9 cellular contexts compared by ENCODE assay signal in the genomic region with DNA sequence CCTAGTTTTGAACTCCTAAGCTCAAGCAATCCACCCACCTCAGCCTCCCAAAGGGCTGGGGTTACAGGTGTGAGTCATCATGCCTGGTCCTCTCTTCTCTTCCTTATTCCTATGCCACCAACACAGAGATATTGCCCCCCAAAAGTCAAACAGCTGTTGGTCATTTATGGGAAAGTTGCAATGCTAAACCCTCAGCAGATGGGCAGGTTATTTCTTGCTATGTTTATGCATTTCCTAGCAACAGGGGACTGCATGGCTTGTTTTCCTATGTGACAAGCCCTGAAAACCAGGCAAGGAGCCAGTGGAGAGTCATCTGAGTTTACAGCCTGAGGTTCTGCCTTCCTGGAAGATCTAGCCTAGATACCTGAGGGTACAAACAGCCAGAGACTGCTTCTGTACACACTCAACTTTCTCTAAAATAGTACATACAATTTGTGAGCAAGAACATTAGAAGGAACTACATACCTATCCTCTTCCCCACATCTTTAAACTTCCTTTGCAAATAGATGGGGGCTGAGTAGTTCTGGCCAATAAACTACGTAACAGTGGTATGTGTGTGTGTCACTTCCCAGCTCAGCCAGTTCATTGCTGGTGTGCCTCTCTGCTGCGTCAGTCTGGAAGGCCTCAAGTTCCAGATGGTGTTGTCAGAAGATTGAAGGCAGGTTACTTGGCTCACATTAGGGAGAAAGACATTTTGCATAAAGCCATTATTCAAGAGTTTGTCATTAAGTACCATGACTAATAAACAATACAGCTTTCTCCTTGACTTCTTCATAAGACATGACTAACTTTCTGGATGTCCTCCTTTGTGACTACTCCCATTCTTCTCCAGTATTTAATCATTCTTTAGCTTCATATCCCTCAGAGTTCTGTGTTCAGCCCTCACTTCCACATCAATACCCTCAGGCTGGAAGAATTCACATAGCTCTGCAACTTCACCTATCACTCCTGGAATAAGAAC.
DNase-seq lines count a peak whose midpoint lies in the region; ATAC-seq and TF ChIP-seq lines count a peak whose summit lies in the region.
"Had no signal": no experiment of that assay in that cellular context is flagged by ENCODE, and none has a peak within 500 bp of the region (broad histone marks: within the 10 kb centered on the region; RNA-seq: fewer than 3 reads in every experiment).

No MANE protein-coding gene starts in this region.

- no peak for TF ChIP-seq CTCF in VCaP (conservative IDR thresholded peaks at IDR 0.05)

- H3K27me3 ChIP-seq in effector memory CD4-positive, alpha-beta T cell (replicated peaks; ENCODE audit: control insufficient read depth, insufficient read depth, low read length, poor library complexity, severe bottlenecking): no peaks in the 10 kb centered on the region

- H3K27ac ChIP-seq in VCaP: peak overlapping the region; percentile 87
- H3K27ac ChIP-seq in effector memory CD4-positive, alpha-beta T cell (ENCODE audit: insufficient read depth, low read length, poor library complexity, severe bottlenecking): no peak overlapping the region

- intact Hi-C loops in left ventricle myocardium superior (cut with micrococcal nuclease): no loop called here

- no peaks in the 10 kb centered on the region for H3K9me3 ChIP-seq in effector memory CD4-positive, alpha-beta T cell (ENCODE audit: control insufficient read depth, low read length)

- no peaks in the 10 kb centered on the region for H3K36me3 ChIP-seq in effector memory CD4-positive, alpha-beta T cell (ENCODE audit: control insufficient read depth, insufficient read depth, low read length)

- H3K4me1 ChIP-seq in effector memory CD4-positive, alpha-beta T cell (ENCODE audit: control insufficient read depth, insufficient read depth, low read length, poor library complexity, severe bottlenecking): no peaks in the 10 kb centered on the region

- H3K9me3 Mint-ChIP-seq in activated T-cell treated with anti-CD3 and anti-CD28 coated beads, Interleukin-2, amount 50 U/mL, for 4 hours: no peaks in the 10 kb centered on the region
- H3K9me3 Mint-ChIP-seq in stimulated activated effector memory CD8-positive, alpha-beta T cell treated with anti-CD3 and anti-CD28 coated beads, Interleukin-12 subunit alpha, Interleukin-12 subunit beta, amount 100 ng/mL, for 72 hours: no peaks in the 10 kb centered on the region
- H3K9me3 Mint-ChIP-seq: stimulated activated naive B cell treated with anti-CD40 and anti-IgM and Interleukin-4, amounts not matched to agents 10 μg/mL and 1 μg/mL and 100 μg/mL, for 72 hours had no signal

- peaks cover 10% of the 10 kb centered on the region for H3K4me1 Mint-ChIP-seq in activated T-cell treated with anti-CD3 and anti-CD28 coated beads, Interleukin-2, amount 50 U/mL, for 4 hours (ENCODE audit: low read depth)
- H3K4me1 Mint-ChIP-seq in stimulated activated effector memory CD8-positive, alpha-beta T cell treated with anti-CD3 and anti-CD28 coated beads, Interleukin-12 subunit alpha, Interleukin-12 subunit beta, amount 100 ng/mL, for 72 hours: no peaks in the 10 kb centered on the region
- H3K4me1 Mint-ChIP-seq: stimulated activated naive B cell treated with anti-CD40 and anti-IgM and Interleukin-4, amounts not matched to agents 10 μg/mL and 1 μg/mL and 100 μg/mL, for 72 hours had no signal

- H3K36me3 Mint-ChIP-seq in activated T-cell treated with anti-CD3 and anti-CD28 coated beads, Interleukin-2, amount 50 U/mL, for 4 hours (ENCODE audit: insufficient read depth): no peaks in the 10 kb centered on the region
- no peaks in the 10 kb centered on the region for H3K36me3 Mint-ChIP-seq in stimulated activated effector memory CD8-positive, alpha-beta T cell treated with anti-CD3 and anti-CD28 coated beads, Interleukin-12 subunit alpha, Interleukin-12 subunit beta, amount 100 ng/mL, for 72 hours
- H3K36me3 Mint-ChIP-seq: stimulated activated naive B cell treated with anti-CD40 and anti-IgM and Interleukin-4, amounts not matched to agents 10 μg/mL and 1 μg/mL and 100 μg/mL, for 72 hours had no signal

- DNase-seq in activated T-cell treated with anti-CD3 and anti-CD28 coated beads, Interleukin-2, amount 50 U/mL, for 4 hours: no peak
- no peak for DNase-seq in activated T-cell treated with anti-CD3 and anti-CD28 coated beads for 4 hours
- peak; percentile 67 for DNase-seq in left ventricle myocardium superior
- no peak for DNase-seq in stimulated activated effector memory CD8-positive, alpha-beta T cell treated with anti-CD3 and anti-CD28 coated beads, Interleukin-12 subunit alpha, Interleukin-12 subunit beta, amount 100 ng/mL, for 72 hours (ENCODE audit: low spot score in 2 of 2)
- DNase-seq in effector memory CD4-positive, alpha-beta T cell: no peak
- no peak for DNase-seq in activated CD8-positive, alpha-beta memory T cell treated with anti-CD3 and anti-CD28 coated beads, Interleukin-2, amount 50 U/mL, for 4 hours
- DNase-seq: stimulated activated naive B cell treated with anti-CD40 and anti-IgM and Interleukin-4, amounts not matched to agents 10 μg/mL and 1 μg/mL and 100 μg/mL, for 72 hours had no signal

- peak; percentile 26 to 27 for ATAC-seq in activated T-cell treated with anti-CD3 and anti-CD28 coated beads, Interleukin-2, amount 50 U/mL, for 4 hours
- peak; percentile 85 for ATAC-seq in left ventricle myocardium superior
- peak; percentile 47 for ATAC-seq in stimulated activated effector memory CD8-positive, alpha-beta T cell treated with anti-CD3 and anti-CD28 coated beads, Interleukin-12 subunit alpha, Interleukin-12 subunit beta, amount 100 ng/mL, for 72 hours
- ATAC-seq in HG03457 (IDR thresholded peaks at IDR 0.05; ENCODE audit: unreplicated experiment): no peak

- H3K27me3 Mint-ChIP-seq in activated T-cell treated with anti-CD3 and anti-CD28 coated beads, Interleukin-2, amount 50 U/mL, for 4 hours (ENCODE audit: low read depth): peaks cover 3% of the 10 kb centered on the region

- no peak overlapping the region for H3K4me3 Mint-ChIP-seq in activated T-cell treated with anti-CD3 and anti-CD28 coated beads, Interleukin-2, amount 50 U/mL, for 4 hours
- H3K4me3 Mint-ChIP-seq in stimulated activated effector memory CD8-positive, alpha-beta T cell treated with anti-CD3 and anti-CD28 coated beads, Interleukin-12 subunit alpha, Interleukin-12 subunit beta, amount 100 ng/mL, for 72 hours: no peak overlapping the region
- H3K4me3 Mint-ChIP-seq: stimulated activated naive B cell treated with anti-CD40 and anti-IgM and Interleukin-4, amounts not matched to agents 10 μg/mL and 1 μg/mL and 100 μg/mL, for 72 hours had no signal

- no peak overlapping the region for H3K27ac Mint-ChIP-seq in stimulated activated effector memory CD8-positive, alpha-beta T cell treated with anti-CD3 and anti-CD28 coated beads, Interleukin-12 subunit alpha, Interleukin-12 subunit beta, amount 100 ng/mL, for 72 hours
- H3K27ac Mint-ChIP-seq: stimulated activated naive B cell treated with anti-CD40 and anti-IgM and Interleukin-4, amounts not matched to agents 10 μg/mL and 1 μg/mL and 100 μg/mL, for 72 hours had no signal

- H3K4me3 ChIP-seq in effector memory CD4-positive, alpha-beta T cell (ENCODE audit: insufficient read depth, low read depth, low read length, poor library complexity, severe bottlenecking): no peak overlapping the region
